Comparison of ENCODE assay signal across 16 cellular contexts in the genomic region with DNA sequence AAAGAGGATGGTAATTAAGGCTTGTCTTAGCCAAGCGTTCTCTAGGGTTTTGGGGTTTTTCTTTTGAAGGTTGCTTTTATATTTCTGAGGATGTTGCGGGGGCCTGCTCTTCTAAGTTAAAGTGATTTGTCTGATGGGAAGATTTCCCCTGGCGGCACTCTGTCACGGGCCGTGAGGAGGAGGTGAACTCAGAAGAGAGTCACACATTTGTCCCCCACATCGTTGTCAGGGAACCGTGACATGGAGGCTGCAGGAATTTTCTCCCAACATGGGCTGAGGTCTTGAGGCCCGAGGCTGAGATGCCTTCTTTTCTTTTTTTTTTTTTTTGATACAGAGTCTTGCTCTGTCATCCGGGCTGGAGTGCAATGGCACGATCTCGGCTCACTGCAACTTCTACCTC.
DNase-seq lines count a peak whose midpoint lies in the region; TF ChIP-seq lines count a peak whose summit lies in the region.
"Had no signal": no experiment of that assay in that cellular context is flagged by ENCODE, and none has a peak within 500 bp of the region (broad histone marks: within the 10 kb centered on the region; RNA-seq: fewer than 3 reads in every experiment).

No MANE protein-coding gene starts in this region.

- DNase-seq in type B pancreatic cell (ENCODE audit: extremely low spot score, unreplicated experiment) (no peak), ureter (ENCODE audit: low spot score) (no peak), SHP77 treated with DMSO at 0.1 percent for 48 hours (lab: John Stamatoyannopoulos, UW) (no peak), pons (ENCODE audit: low spot score) (no peak)
- DNase-seq: ACHN; BE2C; Calu3; CD4-positive, alpha-beta memory T cell; DND-41; EL; GM23248; HCEC 1CT had no signal

- H2AFZ ChIP-seq in neural cell (ENCODE audit: low read depth, low read length): no peak overlapping the region
- H2AFZ ChIP-seq: GM23248 had no signal

- H3K4me1 Mint-ChIP-seq in brain (peaks cover 69% of the 10 kb centered on the region), type B pancreatic cell (ENCODE audit: unreplicated experiment) (peaks cover 28% of the 10 kb centered on the region)
- H3K4me1 Mint-ChIP-seq: CD14-positive monocyte; CD4-positive, alpha-beta memory T cell had no signal

- H3K9me3 Mint-ChIP-seq in brain (peaks cover 0 to 9% (median 0%) of the 10 kb centered on the region in 5 experiments), type B pancreatic cell (peaks cover 11% of the 10 kb centered on the region)
- H3K9me3 Mint-ChIP-seq: CD14-positive monocyte; CD4-positive, alpha-beta memory T cell had no signal

- H3K9ac ChIP-seq in BLaER1 treated with 17β-estradiol and CSF1 and Interleukin-3, amounts not matched to agents 10 nM and 100 nM: peak overlapping the region in 5 of 11 experiments; percentile 12 to 73 (median 45); a peak in 9 of 22 replicates
- H3K9ac ChIP-seq in neural cell (ENCODE audit: low read length): no peak overlapping the region
- H3K9ac ChIP-seq: GM23248 had no signal

- H3K36me3 Mint-ChIP-seq in brain (no peaks in the 10 kb centered on the region), type B pancreatic cell (no peaks in the 10 kb centered on the region)
- H3K36me3 Mint-ChIP-seq: CD4-positive, alpha-beta memory T cell had no signal

- H3K4me3 Mint-ChIP-seq in brain (no peak overlapping the region), type B pancreatic cell (no peak overlapping the region)
- H3K4me3 Mint-ChIP-seq: CD14-positive monocyte had no signal

- H3K36me3 ChIP-seq in BLaER1 treated with 17β-estradiol and CSF1 and Interleukin-3, amounts not matched to agents 10 nM and 100 nM: no peaks in the 10 kb centered on the region; a peak in 1 of 22 replicates
- no peaks in the 10 kb centered on the region for H3K36me3 ChIP-seq in neural cell (ENCODE audit: insufficient read depth, low read length)
- H3K36me3 ChIP-seq: BE2C had no signal

- peak overlapping the region in 2 of 10 experiments; percentile 2 to 43; a peak in 2 of 20 replicates for H3K4me3 ChIP-seq in BLaER1 treated with 17β-estradiol and CSF1 and Interleukin-3, amounts not matched to agents 10 nM and 100 nM
- peak overlapping the region; percentile 29 for H3K4me3 ChIP-seq in neural cell (ENCODE audit: low read length)
- H3K4me3 ChIP-seq: GM23248 had no signal

- H3K27ac Mint-ChIP-seq in brain: peak overlapping the region in 3 of 5 experiments; percentile 52 to 94 (median 81)
- H3K27ac Mint-ChIP-seq in type B pancreatic cell: peak overlapping the region; percentile 67
- H3K27ac Mint-ChIP-seq: CD4-positive, alpha-beta memory T cell had no signal

- H3K9me3 ChIP-seq in BLaER1 treated with 17β-estradiol and CSF1 and Interleukin-3, amounts not matched to agents 10 nM and 100 nM (replicated peaks in 1 of 11): no peaks in the 10 kb centered on the region
- no peaks in the 10 kb centered on the region for H3K9me3 ChIP-seq in neural cell (ENCODE audit: low read length)
- H3K9me3 ChIP-seq: BE2C had no signal

- H4K20me1 ChIP-seq in BLaER1 treated with 17β-estradiol and CSF1 and Interleukin-3, amounts not matched to agents 10 nM and 100 nM: peaks cover 0 to 7% (median 0%) of the 10 kb centered on the region in 11 experiments; a peak in 2 of 22 replicates
- H4K20me1 ChIP-seq in neural cell (ENCODE audit: insufficient read depth): no peaks in the 10 kb centered on the region

- H3K27me3 ChIP-seq in BLaER1 treated with 17β-estradiol and CSF1 and Interleukin-3, amounts not matched to agents 10 nM and 100 nM: peaks cover 0 to 72% (median 0%) of the 10 kb centered on the region in 11 experiments; a peak in 5 of 22 replicates
- H3K27me3 ChIP-seq in neural cell (ENCODE audit: insufficient read depth, low read depth, low read length): no peaks in the 10 kb centered on the region
- H3K27me3 ChIP-seq: BE2C had no signal

- H3F3A ChIP-seq in neural cell (ENCODE audit: insufficient read depth, low read length, poor library complexity, severe bottlenecking): no peaks in the 10 kb centered on the region

- H3K27ac ChIP-seq in BLaER1 treated with 17β-estradiol and CSF1 and Interleukin-3, amounts not matched to agents 10 nM and 100 nM: peak overlapping the region in 4 of 11 experiments; percentile 47 to 86 (median 61); a peak in 8 of 22 replicates
- H3K27ac ChIP-seq in neural cell (ENCODE audit: low read length): peak overlapping the region; percentile 63
- H3K27ac ChIP-seq: GM23248 had no signal

- H3K4me1 ChIP-seq in BLaER1 treated with 17β-estradiol and CSF1 and Interleukin-3, amounts not matched to agents 10 nM and 100 nM: peaks cover 14 to 100% (median 99%) of the 10 kb centered on the region in 10 experiments; a peak in 19 of 20 replicates
- H3K4me1 ChIP-seq: BE2C had no signal

- no peaks in the 10 kb centered on the region for H3K9me2 ChIP-seq in neural cell (ENCODE audit: insufficient read depth, low read length)

- no peak for TF ChIP-seq EP300 in neural cell (conservative IDR thresholded peaks at IDR 0.05; ENCODE audit: poor library complexity, severe bottlenecking)

- no peak for TF ChIP-seq CTCF in brain (conservative IDR thresholded peaks at IDR 0.05)
- TF ChIP-seq CTCF in neural cell (IDR thresholded peaks at IDR 0.05; ENCODE audit: poor library complexity, severe bottlenecking): no peak
- TF ChIP-seq CTCF in type B pancreatic cell (conservative IDR thresholded peaks at IDR 0.05): no peak

- H3K4me2 ChIP-seq in BLaER1 treated with 17β-estradiol and CSF1 and Interleukin-3, amounts not matched to agents 10 nM and 100 nM: peak overlapping the region; percentile 23 to 99 (median 85)
- no peak overlapping the region for H3K4me2 ChIP-seq in neural cell (ENCODE audit: low read length)

- no peak for TF ChIP-seq RAD21 in neural cell (conservative IDR thresholded peaks at IDR 0.05)

- H3K79me2 ChIP-seq in neural cell (replicated peaks; ENCODE audit: insufficient read depth, low read length): no peaks in the 10 kb centered on the region

- no peaks in the 10 kb centered on the region for H3K27me3 Mint-ChIP-seq in brain
- H3K27me3 Mint-ChIP-seq in type B pancreatic cell: peaks cover 5% of the 10 kb centered on the region

TF ChIP-seq in neural cell, 6 proteins besides CTCF, POLR2A, EP300 and RAD21:
- TF ChIP-seq REST (IDR thresholded peaks at IDR 0.05; ENCODE audit: borderline replicate concordance) (no peak), EZH2 (IDR thresholded peaks at IDR 0.05; ENCODE audit: borderline replicate concordance, insufficient read depth, low read length, poor library complexity, severe bottlenecking) (no peak), MXI1 (conservative IDR thresholded peaks at IDR 0.05; ENCODE audit: poor library complexity, severe bottlenecking) (no peak), SMC3 (conservative IDR thresholded peaks at IDR 0.05; ENCODE audit: poor library complexity) (no peak), POLR2AphosphoS5 (IDR thresholded peaks at IDR 0.05) (no peak), TAF1 (IDR thresholded peaks at IDR 0.05; ENCODE audit: low read depth) (no peak)
